1 cellular context compared by ENCODE assay signal in the genomic region with DNA sequence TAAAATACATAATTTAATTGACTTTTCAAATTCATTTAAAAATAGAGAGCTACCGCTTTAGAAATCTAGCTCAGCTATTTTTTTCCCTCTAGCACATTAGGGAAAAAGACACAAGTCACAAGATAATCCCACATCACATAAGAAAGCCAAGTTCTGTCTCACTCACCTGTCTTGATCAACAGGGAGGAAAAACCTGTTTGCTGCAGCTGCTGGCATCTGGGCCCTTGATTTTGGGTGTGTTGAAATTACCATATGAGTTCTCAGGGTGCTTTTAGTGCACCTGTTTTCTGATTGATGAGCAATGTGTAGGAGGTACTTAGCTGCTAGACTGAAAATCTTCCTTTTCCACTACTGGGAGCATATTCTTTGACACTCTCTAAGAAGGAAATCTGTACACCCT.
TF ChIP-seq lines count a peak whose summit lies in the region.

No MANE protein-coding gene starts in this region.

TF ChIP-seq in GM23338, 12 proteins besides CTCF, POLR2A, EP300 and RAD21 (continued from another document):
- TF ChIP-seq EZH2 (IDR thresholded peaks at IDR 0.05; ENCODE audit: low read depth, unreplicated experiment) (no peak), CREB1 (CRISPR knock-in tag; IDR thresholded peaks at IDR 0.05; ENCODE audit: low read depth) (no peak), STAT1 (IDR thresholded peaks at IDR 0.05; ENCODE audit: unreplicated experiment) (no peak), NANOG (IDR thresholded peaks at IDR 0.05; ENCODE audit: borderline replicate concordance) (no peak), POLR2AphosphoS5 (IDR thresholded peaks at IDR 0.05; ENCODE audit: low read depth) (no peak), EZH2phosphoT487 (IDR thresholded peaks at IDR 0.05; ENCODE audit: unreplicated experiment) (no peak)
- TF ChIP-seq, protein P1, sequence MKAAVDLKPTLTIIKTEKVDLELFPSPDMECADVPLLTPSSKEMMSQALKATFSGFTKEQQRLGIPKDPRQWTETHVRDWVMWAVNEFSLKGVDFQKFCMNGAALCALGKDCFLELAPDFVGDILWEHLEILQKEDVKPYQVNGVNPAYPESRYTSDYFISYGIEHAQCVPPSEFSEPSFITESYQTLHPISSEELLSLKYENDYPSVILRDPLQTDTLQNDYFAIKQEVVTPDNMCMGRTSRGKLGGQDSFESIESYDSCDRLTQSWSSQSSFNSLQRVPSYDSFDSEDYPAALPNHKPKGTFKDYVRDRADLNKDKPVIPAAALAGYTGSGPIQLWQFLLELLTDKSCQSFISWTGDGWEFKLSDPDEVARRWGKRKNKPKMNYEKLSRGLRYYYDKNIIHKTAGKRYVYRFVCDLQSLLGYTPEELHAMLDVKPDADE (IDR thresholded peaks at IDR 0.05), result no peak
- TF ChIP-seq, protein P2, sequence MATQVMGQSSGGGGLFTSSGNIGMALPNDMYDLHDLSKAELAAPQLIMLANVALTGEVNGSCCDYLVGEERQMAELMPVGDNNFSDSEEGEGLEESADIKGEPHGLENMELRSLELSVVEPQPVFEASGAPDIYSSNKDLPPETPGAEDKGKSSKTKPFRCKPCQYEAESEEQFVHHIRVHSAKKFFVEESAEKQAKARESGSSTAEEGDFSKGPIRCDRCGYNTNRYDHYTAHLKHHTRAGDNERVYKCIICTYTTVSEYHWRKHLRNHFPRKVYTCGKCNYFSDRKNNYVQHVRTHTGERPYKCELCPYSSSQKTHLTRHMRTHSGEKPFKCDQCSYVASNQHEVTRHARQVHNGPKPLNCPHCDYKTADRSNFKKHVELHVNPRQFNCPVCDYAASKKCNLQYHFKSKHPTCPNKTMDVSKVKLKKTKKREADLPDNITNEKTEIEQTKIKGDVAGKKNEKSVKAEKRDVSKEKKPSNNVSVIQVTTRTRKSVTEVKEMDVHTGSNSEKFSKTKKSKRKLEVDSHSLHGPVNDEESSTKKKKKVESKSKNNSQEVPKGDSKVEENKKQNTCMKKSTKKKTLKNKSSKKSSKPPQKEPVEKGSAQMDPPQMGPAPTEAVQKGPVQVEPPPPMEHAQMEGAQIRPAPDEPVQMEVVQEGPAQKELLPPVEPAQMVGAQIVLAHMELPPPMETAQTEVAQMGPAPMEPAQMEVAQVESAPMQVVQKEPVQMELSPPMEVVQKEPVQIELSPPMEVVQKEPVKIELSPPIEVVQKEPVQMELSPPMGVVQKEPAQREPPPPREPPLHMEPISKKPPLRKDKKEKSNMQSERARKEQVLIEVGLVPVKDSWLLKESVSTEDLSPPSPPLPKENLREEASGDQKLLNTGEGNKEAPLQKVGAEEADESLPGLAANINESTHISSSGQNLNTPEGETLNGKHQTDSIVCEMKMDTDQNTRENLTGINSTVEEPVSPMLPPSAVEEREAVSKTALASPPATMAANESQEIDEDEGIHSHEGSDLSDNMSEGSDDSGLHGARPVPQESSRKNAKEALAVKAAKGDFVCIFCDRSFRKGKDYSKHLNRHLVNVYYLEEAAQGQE (IDR thresholded peaks at IDR 0.05; ENCODE audit: unreplicated experiment), result no peak
